Comparison of ENCODE assay signal across 1 cellular context in genomic region chr17:71023631-71024030, GRCh38.
TF ChIP-seq lines count a peak whose summit lies in the region.

No MANE protein-coding gene starts in this region.

TF ChIP-seq in IMR-90, 13 proteins besides CTCF, POLR2A, EP300 and RAD21:
- TF ChIP-seq, protein P1, sequence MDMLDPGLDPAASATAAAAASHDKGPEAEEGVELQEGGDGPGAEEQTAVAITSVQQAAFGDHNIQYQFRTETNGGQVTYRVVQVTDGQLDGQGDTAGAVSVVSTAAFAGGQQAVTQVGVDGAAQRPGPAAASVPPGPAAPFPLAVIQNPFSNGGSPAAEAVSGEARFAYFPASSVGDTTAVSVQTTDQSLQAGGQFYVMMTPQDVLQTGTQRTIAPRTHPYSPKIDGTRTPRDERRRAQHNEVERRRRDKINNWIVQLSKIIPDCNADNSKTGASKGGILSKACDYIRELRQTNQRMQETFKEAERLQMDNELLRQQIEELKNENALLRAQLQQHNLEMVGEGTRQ (IDR thresholded peaks at IDR 0.05; ENCODE audit: low read depth, low read length), result no peak
- TF ChIP-seq MAFK (IDR thresholded peaks at IDR 0.05; ENCODE audit: low read depth, low read length) (no peak), MXI1 (IDR thresholded peaks at IDR 0.05; ENCODE audit: borderline replicate concordance, low read depth, low read length) (no peak), CHD1 (IDR thresholded peaks at IDR 0.05; ENCODE audit: low read depth, low read length) (no peak), FOS (IDR thresholded peaks at IDR 0.05; ENCODE audit: low read depth, low read length) (no peak), BHLHE40 (IDR thresholded peaks at IDR 0.05; ENCODE audit: low read depth, low read length) (no peak)
- TF ChIP-seq, protein P2, sequence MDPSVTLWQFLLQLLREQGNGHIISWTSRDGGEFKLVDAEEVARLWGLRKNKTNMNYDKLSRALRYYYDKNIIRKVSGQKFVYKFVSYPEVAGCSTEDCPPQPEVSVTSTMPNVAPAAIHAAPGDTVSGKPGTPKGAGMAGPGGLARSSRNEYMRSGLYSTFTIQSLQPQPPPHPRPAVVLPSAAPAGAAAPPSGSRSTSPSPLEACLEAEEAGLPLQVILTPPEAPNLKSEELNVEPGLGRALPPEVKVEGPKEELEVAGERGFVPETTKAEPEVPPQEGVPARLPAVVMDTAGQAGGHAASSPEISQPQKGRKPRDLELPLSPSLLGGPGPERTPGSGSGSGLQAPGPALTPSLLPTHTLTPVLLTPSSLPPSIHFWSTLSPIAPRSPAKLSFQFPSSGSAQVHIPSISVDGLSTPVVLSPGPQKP (IDR thresholded peaks at IDR 0.05; ENCODE audit: borderline replicate concordance, low read depth, low read length), result no peak
TF ChIP-seq in IMR-90: peak in this region for 0.
